34 cellular contexts compared by ENCODE assay signal in genomic region chr7:125130173-125130572, GRCh38.
"Had no signal": no experiment of that assay in that cellular context is flagged by ENCODE, and none has a peak within 500 bp of the region (broad histone marks: within the 10 kb centered on the region; RNA-seq: fewer than 3 reads in every experiment).

No MANE protein-coding gene starts in this region.

- H3K27ac ChIP-seq: KMS-11 had no signal

- H3K4me2 ChIP-seq: KMS-11 had no signal

- DNase-seq: Karpas-422, Kasumi-1, KG1, MG63, MM.1S, MV-4-11, NCI-H1048, NCI-H1092, NCI-H1092 treated with DMSO at 0.1 percent for 48 hours, NCI-H1105, NCI-H1105 treated with DMSO at 0.1 percent for 48 hours, NCI-H1417, NCI-H1417 treated with DMSO at 0.1 percent for 48 hours, NCI-H1436 treated with DMSO at 0.1 percent for 48 hours, NCI-H146, NCI-H1694, NCI-H1694 treated with DMSO at 0.1 percent for 48 hours, NCI-H187, NCI-H187 treated with DMSO at 0.1 percent for 48 hours, NCI-H1930, NCI-H2029, NCI-H2029 treated with DMSO at 0.1 percent for 48 hours, NCI-H2081, NCI-H2081 treated with DMSO at 0.1 percent for 48 hours, NCI-H2107, NCI-H2171, NCI-H2171 treated with DMSO at 0.1 percent for 48 hours, NCI-H2227 treated with DMSO at 0.1 percent for 48 hours, NCI-H226, NCI-H345, NCI-H446, NCI-H446 treated with DMSO at 0.1 percent for 48 hours, NCI-H510A had no signal

- H3K9ac ChIP-seq: KMS-11 had no signal

- H3K36me3 ChIP-seq: MG63 had no signal

- H3K27me3 ChIP-seq: MG63 had no signal

- H3K9me3 ChIP-seq: MG63 had no signal

- H3K4me3 ChIP-seq: MG63 had no signal
